ENCODE assay signal across 24 cellular contexts in genomic region chr4:25291158-25291733, GRCh38.
"Had no signal": no experiment of that assay in that cellular context is flagged by ENCODE, and none has a peak within 500 bp of the region (broad histone marks: within the 10 kb centered on the region; RNA-seq: fewer than 3 reads in every experiment).

No MANE protein-coding gene starts in this region.

- H3K4me3 Mint-ChIP-seq: dendritic cell treated with granulocyte-macrophage colony-stimulating factor and Interleukin-4, amounts not matched to agents 40 ng/mL and 50 ng/mL, for 4 days; effector memory CD8-positive, alpha-beta T cell; natural killer cell; neural crest cell; stimulated activated memory B cell treated with anti-CD40 and anti-IgM and Interleukin-4, amounts not matched to agents 10 μg/mL and 1 μg/mL and 100 μg/mL, for 72 hours; stimulated activated naive CD8-positive, alpha-beta T cell treated with anti-CD3 and anti-CD28 coated beads, Interleukin-15, Interleukin-2, amounts not matched to agents 100 ng/mL and 50 ng/mL, for 24 hours had no signal

- H3K4me1 ChIP-seq: esophagus muscularis mucosa, gastrocnemius medialis, heart right ventricle, pancreas, spleen, tibial artery, upper lobe of right lung had no signal

- H3K4me1 Mint-ChIP-seq: natural killer cell; neural crest cell; stimulated activated memory B cell treated with anti-CD40 and anti-IgM and Interleukin-4, amounts not matched to agents 10 μg/mL and 1 μg/mL and 100 μg/mL, for 72 hours had no signal

- H3K9me3 ChIP-seq: gastrocnemius medialis, mucosa of descending colon, pancreas, tibial artery had no signal

- H3K27me3 ChIP-seq: esophagus muscularis mucosa, gastrocnemius medialis, pancreas, spleen, tibial artery, upper lobe of right lung had no signal

- DNase-seq: effector memory CD8-positive, alpha-beta T cell; gastrocnemius medialis; heart right ventricle; hypothalamus; kidney glomerular epithelial cell; mammary epithelial cell; mucosa of descending colon; natural killer cell; occipital lobe; pancreas; right cardiac atrium; spleen; stimulated activated CD4-positive, alpha-beta T cell treated with anti-CD3 and anti-CD28 coated beads, Interleukin-15, amount 100 ng/mL, for 24 hours; stimulated activated CD4-positive, alpha-beta T cell treated with anti-CD3 and anti-CD28 coated beads, Interleukin-1b, Interleukin-23, amount 100 ng/mL, for 48 hours; stimulated activated CD4-positive, alpha-beta T cell treated with anti-CD3 and anti-CD28 coated beads, Interleukin-4, amount 100 ng/mL, for 24 hours; tibial artery; upper lobe of right lung had no signal

- H3K27ac ChIP-seq: epithelial cell of prostate, esophagus muscularis mucosa, gastrocnemius medialis, heart right ventricle, pancreas, spleen, tibial artery, upper lobe of right lung had no signal

- H3K4me3 ChIP-seq: esophagus muscularis mucosa, gastrocnemius medialis, heart right ventricle, mucosa of descending colon, pancreas, spleen, tibial artery, upper lobe of right lung had no signal

- ATAC-seq: effector memory CD8-positive, alpha-beta T cell; gastrocnemius medialis; heart right ventricle; mucosa of descending colon; natural killer cell; pancreas; right cardiac atrium; stimulated activated memory B cell treated with anti-CD40 and anti-IgM and Interleukin-4, amounts not matched to agents 10 μg/mL and 1 μg/mL and 100 μg/mL, for 72 hours; upper lobe of right lung had no signal

- H3K27ac Mint-ChIP-seq: dendritic cell treated with granulocyte-macrophage colony-stimulating factor and Interleukin-4, amounts not matched to agents 40 ng/mL and 50 ng/mL, for 4 days; effector memory CD8-positive, alpha-beta T cell; natural killer cell; progenitor cell of endocrine pancreas; stimulated activated memory B cell treated with anti-CD40 and anti-IgM and Interleukin-4, amounts not matched to agents 10 μg/mL and 1 μg/mL and 100 μg/mL, for 72 hours; stimulated activated naive CD8-positive, alpha-beta T cell treated with anti-CD3 and anti-CD28 coated beads, Interleukin-15, Interleukin-2, amounts not matched to agents 100 ng/mL and 50 ng/mL, for 24 hours had no signal

- H3K27me3 Mint-ChIP-seq: effector memory CD8-positive, alpha-beta T cell; progenitor cell of endocrine pancreas; stimulated activated memory B cell treated with anti-CD40 and anti-IgM and Interleukin-4, amounts not matched to agents 10 μg/mL and 1 μg/mL and 100 μg/mL, for 72 hours had no signal

- H3K36me3 ChIP-seq: esophagus muscularis mucosa, gastrocnemius medialis, heart right ventricle, pancreas, spleen, tibial artery, upper lobe of right lung had no signal
